In genomic region chr4:183155450-183156184, GRCh38 we compare ENCODE assay signal across 17 cellular contexts.
"Had no signal": no experiment of that assay in that cellular context is flagged by ENCODE, and none has a peak within 500 bp of the region (broad histone marks: within the 10 kb centered on the region; RNA-seq: fewer than 3 reads in every experiment).

No MANE protein-coding gene starts in this region.

- H3K27me3 Mint-ChIP-seq: naive thymus-derived CD4-positive, alpha-beta T cell had no signal

- H3K27ac ChIP-seq: colonic mucosa, esophagus muscularis mucosa, prostate gland, right lobe of liver had no signal

- DNase-seq: activated CD4-positive, alpha-beta memory T cell treated with anti-CD3 and anti-CD28 coated beads, Interleukin-2, amount 10 ng/mL, durations not matched to agents 7 days and 5 days; activated CD4-positive, alpha-beta T cell treated with anti-CD3 and anti-CD28 coated beads for 1 hour; activated effector memory CD4-positive, alpha-beta T cell treated with Interleukin-2 at 50 U/mL for 16 hours; activated naive CD4-positive, alpha-beta T cell treated with anti-CD3 and anti-CD28 coated beads, Interleukin-2, amount 50 U/mL, for 16 hours; activated T-cell treated with anti-CD3 and anti-CD28 coated beads, Interleukin-2, amount 50 U/mL, for 4 hours; caudate nucleus; colonic mucosa; mammary epithelial cell; naive thymus-derived CD4-positive, alpha-beta T cell; nucleus accumbens; right lobe of liver; T-helper 1 cell; T1000; upper lobe of left lung had no signal

- H3K27me3 ChIP-seq: colonic mucosa, esophagus muscularis mucosa, right lobe of liver, upper lobe of left lung had no signal

- H3K4me3 Mint-ChIP-seq: activated CD4-positive, alpha-beta memory T cell treated with anti-CD3 and anti-CD28 coated beads, Interleukin-2, amount 10 ng/mL, durations not matched to agents 7 days and 5 days; activated T-cell treated with anti-CD3 and anti-CD28 coated beads, Interleukin-2, amount 50 U/mL, for 4 hours; naive thymus-derived CD4-positive, alpha-beta T cell; stimulated activated naive CD8-positive, alpha-beta T cell treated with anti-CD3 and anti-CD28 coated beads, Interleukin-15, Interleukin-2, amounts not matched to agents 100 ng/mL and 50 ng/mL, for 24 hours had no signal

- H3K36me3 ChIP-seq: colonic mucosa, esophagus muscularis mucosa, prostate gland, right lobe of liver, upper lobe of left lung had no signal

- H3K4me1 ChIP-seq: colonic mucosa, prostate gland had no signal

- H3K9me3 ChIP-seq: colonic mucosa, esophagus muscularis mucosa, prostate gland, right lobe of liver, upper lobe of left lung had no signal

- H3K9me3 Mint-ChIP-seq: activated CD4-positive, alpha-beta memory T cell treated with anti-CD3 and anti-CD28 coated beads, Interleukin-2, amount 10 ng/mL, durations not matched to agents 7 days and 5 days; activated T-cell treated with anti-CD3 and anti-CD28 coated beads, Interleukin-2, amount 50 U/mL, for 4 hours; stimulated activated naive CD8-positive, alpha-beta T cell treated with anti-CD3 and anti-CD28 coated beads, Interleukin-15, Interleukin-2, amounts not matched to agents 100 ng/mL and 50 ng/mL, for 24 hours had no signal

- H3K4me3 ChIP-seq: colonic mucosa, esophagus muscularis mucosa, prostate gland, right lobe of liver, upper lobe of left lung had no signal

- H3K27ac Mint-ChIP-seq: activated CD4-positive, alpha-beta memory T cell treated with anti-CD3 and anti-CD28 coated beads, Interleukin-2, amount 10 ng/mL, durations not matched to agents 7 days and 5 days; naive thymus-derived CD4-positive, alpha-beta T cell; stimulated activated naive CD8-positive, alpha-beta T cell treated with anti-CD3 and anti-CD28 coated beads, Interleukin-15, Interleukin-2, amounts not matched to agents 100 ng/mL and 50 ng/mL, for 24 hours had no signal

- H3K4me1 Mint-ChIP-seq: activated CD4-positive, alpha-beta memory T cell treated with anti-CD3 and anti-CD28 coated beads, Interleukin-2, amount 10 ng/mL, durations not matched to agents 7 days and 5 days had no signal

- ATAC-seq: activated T-cell treated with anti-CD3 and anti-CD28 coated beads, Interleukin-2, amount 50 U/mL, for 4 hours; naive thymus-derived CD4-positive, alpha-beta T cell had no signal
